Comparison of ENCODE assay signal across 32 cellular contexts in the genomic region with DNA sequence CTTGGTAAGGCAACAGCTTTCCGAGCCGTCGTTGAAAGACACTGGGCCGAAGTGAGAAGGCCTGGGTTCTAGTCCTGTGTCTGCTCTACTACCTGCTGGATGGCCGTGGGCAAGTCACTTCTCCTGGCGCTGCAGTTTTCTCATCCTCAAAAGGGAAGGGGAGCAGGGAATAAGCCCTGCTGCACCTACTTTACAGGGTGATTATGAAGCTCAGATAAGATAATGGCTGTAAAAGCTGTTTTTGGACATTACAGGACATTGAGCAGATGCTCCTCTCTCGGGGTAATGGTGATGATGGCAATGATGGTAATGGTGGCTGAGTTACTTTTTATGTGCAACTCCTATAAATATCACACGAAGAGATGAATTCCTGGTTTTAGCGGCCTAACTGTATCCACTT.
"Had no signal": no experiment of that assay in that cellular context is flagged by ENCODE, and none has a peak within 500 bp of the region (broad histone marks: within the 10 kb centered on the region; RNA-seq: fewer than 3 reads in every experiment).

No MANE protein-coding gene starts in this region.

- H3K36me3 ChIP-seq: adrenal gland, ascending aorta, brain microvascular endothelial cell, breast epithelium, cardiac muscle cell had no signal

- H3K4me3 ChIP-seq: adrenal gland, ascending aorta, body of pancreas, breast epithelium, cardiac muscle cell had no signal

- H3K27me3 ChIP-seq: adrenal gland, ascending aorta, body of pancreas, brain microvascular endothelial cell, breast epithelium, cardiac muscle cell had no signal

- H3K27ac ChIP-seq: adrenal gland, ascending aorta, body of pancreas, brain microvascular endothelial cell, breast epithelium, cardiac muscle cell had no signal

- DNase-seq: activated effector memory CD4-positive, alpha-beta T cell treated with anti-CD3 and anti-CD28 coated beads, Interleukin-2, amount 50 U/mL, for 16 hours; activated effector memory CD4-positive, alpha-beta T cell treated with Interleukin-2 at 50 U/mL for 16 hours; activated gamma-delta T cell; activated gamma-delta T cell treated with Interleukin-2 at 50 U/mL for 16 hours; activated naive CD4-positive, alpha-beta T cell; activated naive CD4-positive, alpha-beta T cell treated with anti-CD3 and anti-CD28 coated beads for 36 hours; activated naive CD4-positive, alpha-beta T cell treated with anti-CD3 and anti-CD28 coated beads, Interleukin-2, amount 10 ng/mL, durations not matched to agents 7 days and 5 days; activated naive CD4-positive, alpha-beta T cell treated with anti-CD3 and anti-CD28 coated beads, Interleukin-2, amount 50 U/mL, for 16 hours; activated naive CD4-positive, alpha-beta T cell treated with Interleukin-2 at 50 U/mL for 16 hours; activated naive CD8-positive, alpha-beta T cell treated with anti-CD3 and anti-CD28 coated beads for 36 hours; activated naive CD8-positive, alpha-beta T cell treated with anti-CD3 and anti-CD28 coated beads, Interleukin-2, amount 10 ng/mL, durations not matched to agents 7 days and 5 days; activated naive CD8-positive, alpha-beta T cell treated with anti-CD3 and anti-CD28 coated beads, Interleukin-2, amount 50 U/mL, for 24 hours; activated T-cell treated with anti-CD3 and anti-CD28 coated beads, Interleukin-2, amount 50 U/mL, for 1 hour; activated T-cell treated with anti-CD3 and anti-CD28 coated beads, Interleukin-2, amount 50 U/mL, for 24 hours; activated T-cell treated with anti-CD3 and anti-CD28 coated beads, Interleukin-2, amount 50 U/mL, for 4 hours; activated T-cell treated with anti-CD3 and anti-CD28 coated beads, Interleukin-2, amount 50 U/mL, for 48 hours; activated T-cell treated with anti-CD3 and anti-CD28 coated beads, Interleukin-2, amount 50 U/mL, for 72 hours; adrenal gland; amniotic stem cell; amygdala; anterior cingulate cortex; aorta; body of pancreas; brain microvascular endothelial cell; caudate nucleus; central memory CD4-positive, alpha-beta T cell; cerebellar nuclear complex had no signal

- ATAC-seq: activated naive CD4-positive, alpha-beta T cell treated with anti-CD3 and anti-CD28 coated beads, Interleukin-2, amount 50 U/mL, for 72 hours; activated naive CD8-positive, alpha-beta T cell treated with anti-CD3 and anti-CD28 coated beads, Interleukin-2, amount 50 U/mL, for 24 hours; activated T-cell treated with anti-CD3 and anti-CD28 coated beads, Interleukin-2, amount 50 U/mL, for 4 hours; activated T-cell treated with anti-CD3 and anti-CD28 coated beads, Interleukin-2, amount 50 U/mL, for 72 hours; activated T-helper 17 cell treated with anti-CD3 and anti-CD28 coated beads, Interleukin-2, amount 50 U/mL, for 72 hours; body of pancreas had no signal

- H3K4me1 ChIP-seq: ascending aorta, body of pancreas, breast epithelium had no signal

- H3K9me3 ChIP-seq: adrenal gland, ascending aorta, body of pancreas, breast epithelium had no signal
